Comparison of ENCODE assay signal across 12 cellular contexts in genomic region chr11:65078786-65079342, GRCh38. TPM values are rescaled to one million over a fixed set of nuclear protein-coding genes. Genes with fewer than 3 reads are reported as not detected.
DNase-seq lines count a peak whose midpoint lies in the region; ATAC-seq, FAIRE-seq and TF ChIP-seq lines count a peak whose summit lies in the region.
"Had no signal": no experiment of that assay in that cellular context is flagged by ENCODE, and none has a peak within 500 bp of the region (broad histone marks: within the 10 kb centered on the region; RNA-seq: fewer than 3 reads in every experiment).

No MANE protein-coding gene starts in this region.

- H3K27me3 Mint-ChIP-seq in MCF 10A (ENCODE audit: insufficient read depth, unreplicated experiment) (no peaks in the 10 kb centered on the region), T-helper 17 cell (no peaks in the 10 kb centered on the region)
- H3K27me3 Mint-ChIP-seq: stimulated activated naive B cell treated with anti-CD40 and anti-IgM and Interleukin-4, amounts not matched to agents 10 μg/mL and 1 μg/mL and 100 μg/mL, for 72 hours had no signal

- DNase-seq in MCF 10A (ENCODE audit: unreplicated experiment) (no peak), breast epithelium (ENCODE audit: low spot score in 2 of 2) (no peak), T-helper 17 cell (no peak), sigmoid colon (no peak), frontal cortex (ENCODE audit: low spot score in 2 of 2) (no peak), AG20443 (ENCODE audit: low spot score) (no peak)
- DNase-seq: hypothalamus, ovary had no signal

- no peak for TF ChIP-seq POLR2A in breast epithelium (IDR thresholded peaks at IDR 0.05)
- TF ChIP-seq POLR2A in sigmoid colon (IDR thresholded peaks at IDR 0.05), result no peak

- no peaks in the 10 kb centered on the region for H3K9me3 Mint-ChIP-seq in MCF 10A (ENCODE audit: unreplicated experiment)
- H3K9me3 Mint-ChIP-seq: stimulated activated naive B cell treated with anti-CD40 and anti-IgM and Interleukin-4, amounts not matched to agents 10 μg/mL and 1 μg/mL and 100 μg/mL, for 72 hours had no signal

- WGBS in sigmoid colon, 2 donors, result 93% methylated on average over 9 of the region's 9 CpGs

- H3K36me3 Mint-ChIP-seq in MCF 10A (ENCODE audit: insufficient read depth, unreplicated experiment) (no peaks in the 10 kb centered on the region), T-helper 17 cell (ENCODE audit: low read depth) (no peaks in the 10 kb centered on the region)

- H3K4me3 Mint-ChIP-seq in MCF 10A (ENCODE audit: unreplicated experiment) (no peak overlapping the region), T-helper 17 cell (no peak overlapping the region)

- H3K9me3 ChIP-seq in breast epithelium, result no peaks in the 10 kb centered on the region
- no peaks in the 10 kb centered on the region for H3K9me3 ChIP-seq in T-helper 17 cell (ENCODE audit: control insufficient read depth, low read length, poor library complexity, severe bottlenecking)
- no peaks in the 10 kb centered on the region for H3K9me3 ChIP-seq in sigmoid colon
- H3K9me3 ChIP-seq: MG63, ovary had no signal

- TF ChIP-seq CTCF in MCF 10A (IDR thresholded peaks at IDR 0.05; ENCODE audit: unreplicated experiment) (no peak), breast epithelium (IDR thresholded peaks at IDR 0.05) (no peak), sigmoid colon (IDR thresholded peaks at IDR 0.05) (no peak)

- H3K27ac Mint-ChIP-seq in MCF 10A (ENCODE audit: low read depth, unreplicated experiment) (peak overlapping the region; percentile 57), T-helper 17 cell (peak overlapping the region; percentile 49)

- H3K27ac ChIP-seq in breast epithelium, result no peak overlapping the region
- peak overlapping the region in 3 of 4 donors; percentile 30 to 48 (median 31) for H3K27ac ChIP-seq in sigmoid colon
- H3K27ac ChIP-seq: ovary had no signal

- no peak for ATAC-seq in T-helper 17 cell

- intact Hi-C loops in MCF 10A (cut with micrococcal nuclease) (loop anchor here (5.0 kb wide), 1 partner anchor 67 kb away; the partner anchor contains the start of gene ARL2), breast epithelium (cut with DNase I; ENCODE audit: low total_unique reads) (no loop called here), sigmoid colon (cut with DNase I) (no loop called here)

- POLR2A ChIA-PET in MCF 10A (lab: Yijun Ruan, JAX), result interaction anchor here (0.6 to 0.9 kb wide), 2 partner anchors 15 to 101 kb away, joined by 3 read pairs; no protein-coding TSS in a partner anchor

- no peaks in the 10 kb centered on the region for H3K36me3 ChIP-seq in breast epithelium
- H3K36me3 ChIP-seq in sigmoid colon, result no peaks in the 10 kb centered on the region
- H3K36me3 ChIP-seq: ovary had no signal

- CTCF ChIA-PET in MCF 10A (lab: Yijun Ruan, JAX), result interaction anchor here (0.5 to 2.0 kb wide), 7 partner anchors 9 to 583 kb away, joined by 3 to 6 read pairs (median 3); no protein-coding TSS in a partner anchor

- H3K4me1 Mint-ChIP-seq in MCF 10A (ENCODE audit: insufficient read depth, unreplicated experiment) (peaks cover 31% of the 10 kb centered on the region), T-helper 17 cell (peaks cover 12% of the 10 kb centered on the region)

- H3K27me3 ChIP-seq in breast epithelium (no peaks in the 10 kb centered on the region), sigmoid colon (no peaks in the 10 kb centered on the region)
- H3K27me3 ChIP-seq: MG63, ovary had no signal

- no peak for TF ChIP-seq EP300 in sigmoid colon (IDR thresholded peaks at IDR 0.05)

- H3K4me3 ChIP-seq in breast epithelium (no peak overlapping the region), sigmoid colon (no peak overlapping the region)
- H3K4me3 ChIP-seq: lung, MG63, ovary had no signal

- BruUV-seq in MCF 10A (replicated peaks; lab: Mats Ljungman, UMichigan), result no TSS peak

- H3K4me1 ChIP-seq in breast epithelium (no peaks in the 10 kb centered on the region), sigmoid colon (peaks cover 0 to 17% (median 7%) of the 10 kb centered on the region in 4 donors)

- FAIRE-seq in frontal cortex (lab: Jason Lieb, UNC), result no peak
- FAIRE-seq: G401.6 had no signal

RNA-seq across cellular contexts. Expression of gene CDCA5, which starts 5.0 kb away (rescaled TPM):
- 9.5 and 17.3 TPM in 2 replicates for total RNA-seq in MCF 10A (2022)
- total RNA-seq in breast epithelium, result 1 to 10 TPM in 1 of 3 donors, under 1 TPM in 2; 0.96 to 1.2 (median 0.98) TPM
- under 1 TPM; 0.37 to 0.90 TPM for total RNA-seq in T-helper 17 cell
- 1 to 10 TPM in 2 of 4 donors, under 1 TPM in 1, not detected in 1; 0.33 to 7.5 (median 3.3) TPM for total RNA-seq in sigmoid colon
- 10 to 100 TPM in 1 of 3 donors, 1 to 10 TPM in 2; 1.2 to 21.5 (median 6.0) TPM for polyA plus RNA-seq in sigmoid colon
- 1.6 TPM for total RNA-seq in frontal cortex

RNA-seq across cellular contexts. Expression of gene ZFPL1, which starts 5.2 kb away (rescaled TPM):
- 50.8 and 52.3 TPM in 2 replicates for total RNA-seq in MCF 10A (2022)
- total RNA-seq in breast epithelium, result 10 to 100 TPM; 33.8 to 44.1 (median 44.0) TPM
- total RNA-seq in T-helper 17 cell, result 10 to 100 TPM; 40.7 to 50.2 TPM
- total RNA-seq in sigmoid colon, result 10 to 100 TPM; 26.1 to 38.8 (median 36.9) TPM
- 10 to 100 TPM; 48.6 to 61.5 (median 52.9) TPM for polyA plus RNA-seq in sigmoid colon
- 11.8 TPM for total RNA-seq in frontal cortex

RNA-seq across cellular contexts. Expression of gene VPS51, which starts 17.1 kb away (rescaled TPM):
- total RNA-seq in MCF 10A (2022), result 56.1 and 77.0 TPM in 2 replicates
- total RNA-seq in breast epithelium, result 100 to 1,000 TPM; 166 to 317 (median 218) TPM
- total RNA-seq in T-helper 17 cell, result 100 to 1,000 TPM; 181 to 217 TPM
- 100 to 1,000 TPM; 211 to 752 (median 281) TPM for total RNA-seq in sigmoid colon
- 100 to 1,000 TPM in 2 of 3 donors, 10 to 100 TPM in 1; 86.2 to 180 (median 108) TPM for polyA plus RNA-seq in sigmoid colon
- 229 TPM for total RNA-seq in frontal cortex

RNA-seq across cellular contexts. Expression of gene NAALADL1, which starts 20.5 kb away (rescaled TPM):
- not detected in 2 replicates for total RNA-seq in MCF 10A (2022)
- 10 to 100 TPM; 15.5 to 28.8 (median 19.2) TPM for total RNA-seq in breast epithelium
- total RNA-seq in T-helper 17 cell, result 10 to 100 TPM; 12.5 to 16.0 TPM
- total RNA-seq in sigmoid colon, result 10 to 100 TPM; 29.9 to 73.1 (median 46.2) TPM
- 10 to 100 TPM in 2 of 3 donors, 1 to 10 TPM in 1; 8.8 to 26.4 (median 16.2) TPM for polyA plus RNA-seq in sigmoid colon
- total RNA-seq in frontal cortex, result 4.1 TPM

RNA-seq across cellular contexts. Expression of gene TM7SF2, which starts 32.8 kb away (rescaled TPM):
- 8.5 and 14.0 TPM in 2 replicates for total RNA-seq in MCF 10A (2022)
- 100 to 1,000 TPM in 1 of 3 donors, 10 to 100 TPM in 2; 38.8 to 189 (median 44.2) TPM for total RNA-seq in breast epithelium
- 10 to 100 TPM; 15.2 to 18.5 TPM for total RNA-seq in T-helper 17 cell
- total RNA-seq in sigmoid colon, result 10 to 100 TPM; 15.6 to 20.3 (median 17.5) TPM
- polyA plus RNA-seq in sigmoid colon, result 10 to 100 TPM in 2 of 3 donors, 1 to 10 TPM in 1; 3.6 to 43.2 (median 10.2) TPM
- total RNA-seq in frontal cortex, result 54.6 TPM

Comparison
In these comparisons a context has a peak if more than half of its experiments do, and no peak if none do; other contexts are left out.
1. H3K27ac ChIP-seq: peak in sigmoid colon (3 of 4); none in breast epithelium (0 of 2).